Comparison of ENCODE assay signal across 8 cellular contexts in the genomic region with DNA sequence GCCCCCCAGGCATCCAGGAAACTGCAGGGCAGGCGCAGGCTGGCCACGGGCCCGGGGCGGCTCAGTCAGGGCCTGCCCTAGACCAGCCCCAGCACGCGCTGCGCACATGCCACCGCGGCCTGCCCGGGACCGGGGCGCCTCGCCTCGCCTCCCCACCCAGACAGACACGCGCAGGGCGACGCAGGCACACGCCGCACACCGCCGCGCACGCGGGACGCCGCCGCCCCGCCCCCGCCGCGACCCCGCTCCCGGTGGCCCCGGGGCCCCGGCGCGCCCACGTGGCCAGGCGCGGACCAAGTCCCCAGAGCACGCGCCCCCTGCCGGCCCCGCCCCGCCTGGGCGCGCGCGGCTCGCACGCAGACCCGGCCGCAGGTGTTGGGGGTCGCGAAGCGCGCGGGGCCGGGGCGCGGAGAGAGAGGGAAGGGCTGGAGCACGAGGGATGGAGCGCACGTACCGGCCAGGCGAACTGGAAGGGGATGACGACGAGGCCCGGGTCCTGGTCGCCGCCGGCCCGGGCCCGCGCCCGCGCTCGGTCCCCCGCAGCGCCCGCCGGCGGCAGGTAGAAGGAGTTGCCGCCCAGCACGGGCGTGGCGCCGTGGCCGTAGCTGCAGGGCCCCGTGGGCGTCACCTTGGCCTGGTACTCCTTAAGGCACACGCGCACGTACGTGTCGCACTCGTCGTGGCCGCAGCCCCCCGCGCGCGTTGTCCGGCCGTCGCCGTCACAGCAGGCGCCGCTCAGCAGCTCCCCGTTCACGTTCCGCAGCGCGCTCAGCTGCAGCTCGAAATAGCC. TPM values are rescaled to one million over a fixed set of nuclear protein-coding genes. Genes with fewer than 3 reads are reported as not detected.
DNase-seq lines count a peak whose midpoint lies in the region; ATAC-seq, FAIRE-seq and TF ChIP-seq lines count a peak whose summit lies in the region.

No MANE protein-coding gene starts in this region.

- no peak for TF ChIP-seq CTCF in CD8-positive, alpha-beta T cell (IDR thresholded peaks at IDR 0.05)
- peak in 1 of 2 donors; percentile 17 for TF ChIP-seq CTCF in mammary epithelial cell (conservative IDR thresholded peaks at IDR 0.05 in 1 of 2, IDR thresholded peaks at IDR 0.05 in 1 of 2; ENCODE audit: extremely low read depth in 1 of 2, insufficient read depth in 1 of 2, low read depth in 1 of 2, low read length in 2 of 2)
- TF ChIP-seq CTCF in mesothelial cell of epicardium (IDR thresholded peaks at IDR 0.05; ENCODE audit: unreplicated experiment): no peak

- DNase-seq in CD8-positive, alpha-beta T cell: no peak
- peak; percentile 61 for DNase-seq in HuH-7 (ENCODE audit: low spot score)
- DNase-seq in mammary epithelial cell: peak; percentile 76
- no peak for DNase-seq in mesothelial cell of epicardium (ENCODE audit: low spot score in 2 of 2, unreplicated experiment in 2 of 2)
- DNase-seq in H4 (ENCODE audit: low spot score): no peak
- no peak for DNase-seq in RCC 7860 (ENCODE audit: low spot score)
- no peak for DNase-seq in NCI-H345 (lab: John Stamatoyannopoulos, UW)

- in situ Hi-C loops in mammary epithelial cell (cut with MboI; ENCODE audit: low sequenced_read_pairs in 2 of 2): loop anchor here (5.0 to 10.0 kb wide), 2 partner anchors 73 to 75 kb away; no protein-coding TSS in a partner anchor

- no peak for FAIRE-seq in RCC 7860 (lab: Jason Lieb, UNC)

- dilution Hi-C loops in mammary epithelial cell (cut with HindIII; ENCODE audit: low sequenced_read_pairs): no loop called here

- peak overlapping the region; percentile 92 for H3K4me2 ChIP-seq in mammary epithelial cell (ENCODE audit: insufficient read depth, low read depth, low read length)

- H3K9ac ChIP-seq in mammary epithelial cell (ENCODE audit: insufficient read depth, low read length): no peak overlapping the region

- H3K4me3 ChIP-seq in CD8-positive, alpha-beta T cell (ENCODE audit: low read depth, low read length): no peak overlapping the region
- peak overlapping the region; percentile 11 to 80 (median 66) for H3K4me3 ChIP-seq in mammary epithelial cell (replicated peaks in 1 of 3; ENCODE audit: insufficient read depth in 1 of 3, low read depth in 2 of 3, low read length in 3 of 3)

- H2AFZ ChIP-seq in mammary epithelial cell (ENCODE audit: low read depth, low read length): peak overlapping the region; percentile 30

- peaks cover under 1% of the 10 kb centered on the region for H4K20me1 ChIP-seq in mammary epithelial cell (ENCODE audit: insufficient read depth, low read length)

- H3K9me3 ChIP-seq in CD8-positive, alpha-beta T cell (ENCODE audit: low read length): no peaks in the 10 kb centered on the region
- H3K9me3 ChIP-seq in mammary epithelial cell (replicated peaks; ENCODE audit: insufficient read depth, low read length): no peaks in the 10 kb centered on the region

- no peaks in the 10 kb centered on the region for H3K36me3 ChIP-seq in CD8-positive, alpha-beta T cell (ENCODE audit: insufficient read depth, low read length)
- no peaks in the 10 kb centered on the region for H3K36me3 ChIP-seq in mammary epithelial cell (ENCODE audit: insufficient read depth, low read length)

- 1% methylated on average over 16 of the region's 116 CpGs for WGBS in mammary epithelial cell (ENCODE audit: low coverage, missing lambda C conversion rate)

- no peaks in the 10 kb centered on the region for H3K9me3 Mint-ChIP-seq in CD8-positive, alpha-beta T cell
- H3K9me3 Mint-ChIP-seq in mesothelial cell of epicardium: no peaks in the 10 kb centered on the region

- POLR2A ChIA-PET in CD8-positive, alpha-beta T cell (lab: Charles Lee): interaction anchor here (1.3 kb wide), 1 partner anchor 14 kb away, joined by 3 read pairs; no protein-coding TSS in a partner anchor

- H3K36me3 Mint-ChIP-seq in CD8-positive, alpha-beta T cell: no peaks in the 10 kb centered on the region
- H3K36me3 Mint-ChIP-seq in mesothelial cell of epicardium: no peaks in the 10 kb centered on the region

- ATAC-seq in CD8-positive, alpha-beta T cell: no peak
- ATAC-seq in HG03045 (IDR thresholded peaks at IDR 0.05; ENCODE audit: unreplicated experiment): no peak

- intact Hi-C loops in CD8-positive, alpha-beta T cell (cut with DNase I, micrococcal nuclease): loop anchor here (1.0 to 5.0 kb wide), 2 partner anchors 75 to 185 kb away; no protein-coding TSS in a partner anchor
- intact Hi-C loops in mammary epithelial cell (cut with micrococcal nuclease): loop anchor here (1.0 to 2.0 kb wide), 2 partner anchors 37 to 191 kb away; no protein-coding TSS in a partner anchor

- peaks cover 48% of the 10 kb centered on the region for H3K79me2 ChIP-seq in mammary epithelial cell (ENCODE audit: insufficient read depth, low read length)

- CTCF ChIA-PET in CD8-positive, alpha-beta T cell (lab: Charles Lee): no interaction called here
- CTCF ChIA-PET in mammary epithelial cell (lab: Charles Lee; ENCODE audit: low non-redundant PET): interaction anchor here (0.5 to 1.1 kb wide), 3 partner anchors 67 to 77 kb away, joined by 7 to 14 read pairs (median 8); no protein-coding TSS in a partner anchor

- peaks cover 18% of the 10 kb centered on the region for H3K27me3 Mint-ChIP-seq in CD8-positive, alpha-beta T cell (ENCODE audit: low read depth)
- peaks cover 28% of the 10 kb centered on the region for H3K27me3 Mint-ChIP-seq in mesothelial cell of epicardium (ENCODE audit: low read depth)

- peak overlapping the region; percentile 67 for H3K4me3 Mint-ChIP-seq in CD8-positive, alpha-beta T cell
- peak overlapping the region; percentile 59 for H3K4me3 Mint-ChIP-seq in mesothelial cell of epicardium

- BruUV-seq in mammary epithelial cell (replicated peaks; lab: Mats Ljungman, UMichigan): no TSS peak

- H3K4me1 Mint-ChIP-seq in CD8-positive, alpha-beta T cell (ENCODE audit: low read depth): peaks cover 7% of the 10 kb centered on the region
- peaks cover 26% of the 10 kb centered on the region for H3K4me1 Mint-ChIP-seq in mesothelial cell of epicardium

- H3K4me1 ChIP-seq in CD8-positive, alpha-beta T cell (ENCODE audit: insufficient read depth, low read length): peaks cover 20% of the 10 kb centered on the region
- peaks cover 32% of the 10 kb centered on the region for H3K4me1 ChIP-seq in mammary epithelial cell (ENCODE audit: insufficient read depth, low read length)

- no peak overlapping the region for H3K27ac ChIP-seq in CD8-positive, alpha-beta T cell (ENCODE audit: low read depth, low read length)
- no peak overlapping the region for H3K27ac ChIP-seq in mammary epithelial cell (ENCODE audit: insufficient read depth, low read depth, low read length)

- no peak overlapping the region for H3K27ac Mint-ChIP-seq in CD8-positive, alpha-beta T cell
- H3K27ac Mint-ChIP-seq in mesothelial cell of epicardium: no peak overlapping the region

- peaks cover 14% of the 10 kb centered on the region for H3K27me3 ChIP-seq in CD8-positive, alpha-beta T cell (ENCODE audit: insufficient read depth, low read length)
- H3K27me3 ChIP-seq in mammary epithelial cell (ENCODE audit: insufficient read depth, low read length): no peaks in the 10 kb centered on the region

RNA-seq across cellular contexts. Expression of a gene that starts 1.1 kb away (rescaled TPM):
- total RNA-seq in CD8-positive, alpha-beta T cell: under 1 TPM; 0.72 to 0.84 TPM
- 100 to 1,000 TPM in 1 of 2 donors, 10 to 100 TPM in 1; 75.2 to 124 TPM for total RNA-seq in mammary epithelial cell
- 42.6 TPM for polyA plus RNA-seq in mammary epithelial cell
- polyA minus RNA-seq in mammary epithelial cell: 67.1 TPM
- 33.7 to 38.9 TPM (median 33.9 TPM) in 3 replicates for total RNA-seq in mesothelial cell of epicardium
- 0.48 TPM in 1 of 2 replicates, not detected in the other for total RNA-seq in H4 (2014; rRNA removed; shearing (Covaris generic))

RNA-seq across cellular contexts. Expression of a gene that starts 13.6 kb away (rescaled TPM):
- total RNA-seq in CD8-positive, alpha-beta T cell: 1 to 10 TPM; 5.7 to 6.2 TPM
- total RNA-seq in mammary epithelial cell: 10 to 100 TPM; 32.0 to 41.9 TPM
- 19.8 TPM for polyA plus RNA-seq in mammary epithelial cell
- 23.2 TPM for polyA minus RNA-seq in mammary epithelial cell
- 68.4 to 75.0 TPM (median 71.3 TPM) in 3 replicates for total RNA-seq in mesothelial cell of epicardium
- 18.0 and 19.8 TPM in 2 replicates for total RNA-seq in H4 (2014; rRNA removed; shearing (Covaris generic))

Comparison
In these comparisons a context has a peak if more than half of its experiments do, and no peak if none do; other contexts are left out.
1. DNase-seq: peak in HuH-7 (single experiment) and mammary epithelial cell (single experiment); none in CD8-positive, alpha-beta T cell (0 of 7), mesothelial cell of epicardium (0 of 2), H4 (single experiment), RCC 7860 (single experiment) and NCI-H345 (single experiment).
2. RNA of a gene that starts 1.1 kb away (total RNA-seq): 75.2 to 124 TPM in mammary epithelial cell and 33.7 to 38.9 TPM in mesothelial cell of epicardium; 0.72 to 0.84 TPM in CD8-positive, alpha-beta T cell and 0.48 TPM in H4; every median in the first group is over 10 times any median in the second.